ENCODE assay signal across 9 cellular contexts in genomic region chrX:12080265-12080664, GRCh38. TPM values are rescaled to one million over a fixed set of nuclear protein-coding genes. Genes with fewer than 3 reads are reported as not detected.
A peak's percentile ranks its signal among the peaks of the same experiment; 100 is the strongest.
DNase-seq lines count a peak whose midpoint lies in the region.
"Had no signal": no experiment of that assay in that cellular context is flagged by ENCODE, and none has a peak within 500 bp of the region (broad histone marks: within the 10 kb centered on the region; RNA-seq: fewer than 3 reads in every experiment).

No MANE protein-coding gene starts in this region.

- no peaks in the 10 kb centered on the region for H3K9me3 Mint-ChIP-seq in activated CD4-positive, alpha-beta memory T cell treated with anti-CD3 and anti-CD28 coated beads for 36 hours

- no peaks in the 10 kb centered on the region for H3K36me3 Mint-ChIP-seq in activated CD4-positive, alpha-beta memory T cell treated with anti-CD3 and anti-CD28 coated beads for 36 hours

- no peak overlapping the region for H3K27ac Mint-ChIP-seq in activated CD4-positive, alpha-beta memory T cell treated with anti-CD3 and anti-CD28 coated beads for 36 hours

- H3K4me3 Mint-ChIP-seq in activated CD4-positive, alpha-beta memory T cell treated with anti-CD3 and anti-CD28 coated beads for 36 hours, result no peak overlapping the region

- H3K27me3 Mint-ChIP-seq in activated CD4-positive, alpha-beta memory T cell treated with anti-CD3 and anti-CD28 coated beads for 36 hours, result peaks cover 2% of the 10 kb centered on the region

- CTCF ChIA-PET in activated CD4-positive, alpha-beta memory T cell treated with anti-CD3 and anti-CD28 coated beads for 36 hours (lab: Charles Lee), result interaction anchor here (0.9 kb wide), 1 partner anchor 622 kb away, joined by 3 read pairs; no protein-coding TSS in a partner anchor

- intact Hi-C loops in activated CD4-positive, alpha-beta memory T cell treated with anti-CD3 and anti-CD28 coated beads for 36 hours (cut with micrococcal nuclease), result no loop called here

- POLR2A ChIA-PET in activated CD4-positive, alpha-beta memory T cell treated with anti-CD3 and anti-CD28 coated beads for 36 hours (lab: Charles Lee), result no interaction called here

- H3K4me1 Mint-ChIP-seq in activated CD4-positive, alpha-beta memory T cell treated with anti-CD3 and anti-CD28 coated beads for 36 hours (ENCODE audit: low read depth), result no peaks in the 10 kb centered on the region

- DNase-seq in GM03348 (ENCODE audit: low spot score), result peak; percentile 41
- peak; percentile 0 for DNase-seq in HuH-7 (ENCODE audit: low spot score)
- DNase-seq in SK-N-DZ (ENCODE audit: low spot score), result peak; percentile 12
- DNase-seq in iPS-NIHi7 (ENCODE audit: extremely low spot score), result peak; percentile 63
- DNase-seq in GM19238 (ENCODE audit: insufficient read length, low spot score), result no peak
- no peak for DNase-seq in activated CD4-positive, alpha-beta T cell treated with anti-CD3 and anti-CD28 coated beads, Interleukin-2, amount 50 U/mL, for 1 hour
- DNase-seq in NCI-H2227 treated with DMSO at 0.1 percent for 48 hours (lab: John Stamatoyannopoulos, UW), result no peak
- no peak for DNase-seq in activated CD4-positive, alpha-beta memory T cell treated with anti-CD3 and anti-CD28 coated beads for 36 hours

RNA-seq across cellular contexts. Expression of gene FRMPD4, which starts 58.0 kb away (rescaled TPM):
- polyA plus RNA-seq in SK-N-DZ (2014; cell fraction: cytosol; rRNA removed), result not detected in 2 replicates
- polyA plus RNA-seq in SK-N-DZ (2014; cell fraction: nucleus; rRNA removed), result 0.05 TPM in 1 of 2 replicates, not detected in the other
- total RNA-seq in activated CD4-positive, alpha-beta memory T cell treated with anti-CD3 and anti-CD28 coated beads for 36 hours, result not detected
- total RNA-seq: T-helper 1 cell treated with Interleukin-12 subunit alpha and Interleukin-12 subunit beta and Interleukin-4 antibody, amounts not matched to agents 30 ng/mL and 1 ng/mL, for 36 hours had no signal

Comparison
In these comparisons a context has a peak if more than half of its experiments do, and no peak if none do; other contexts are left out.
1. DNase-seq: peak in GM03348 (single experiment), HuH-7 (single experiment), SK-N-DZ (single experiment) and iPS-NIHi7 (single experiment); none in GM19238 (single experiment), activated CD4-positive, alpha-beta T cell treated with anti-CD3 and anti-CD28 coated beads, Interleukin-2, amount 50 U/mL, for 1 hour (single experiment), NCI-H2227 treated with DMSO at 0.1 percent for 48 hours (single experiment) and activated CD4-positive, alpha-beta memory T cell treated with anti-CD3 and anti-CD28 coated beads for 36 hours (single experiment).